29 cellular contexts compared by ENCODE assay signal in the genomic region with DNA sequence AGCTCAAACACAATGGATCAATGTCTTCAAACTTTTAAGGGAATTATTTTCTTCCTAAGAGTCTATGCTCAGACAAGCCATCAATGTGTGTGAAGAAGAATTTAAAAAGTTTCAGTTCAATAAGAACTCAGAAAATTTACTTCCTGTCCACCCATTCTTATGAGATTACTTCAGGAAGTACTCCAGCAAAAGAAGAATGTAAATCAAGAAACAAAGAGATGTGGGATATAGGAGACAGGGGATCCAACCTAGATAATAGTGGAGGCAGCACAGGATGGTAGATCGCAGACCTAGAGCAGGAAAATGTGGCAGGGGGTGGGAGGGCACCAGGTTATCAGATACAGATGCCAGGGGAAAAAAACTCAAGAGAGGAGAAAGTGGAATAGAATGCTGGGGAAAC.
"Had no signal": no experiment of that assay in that cellular context is flagged by ENCODE, and none has a peak within 500 bp of the region (broad histone marks: within the 10 kb centered on the region; RNA-seq: fewer than 3 reads in every experiment).

No MANE protein-coding gene starts in this region.

- H3K27ac Mint-ChIP-seq: stimulated activated effector memory CD8-positive, alpha-beta T cell treated with anti-CD3 and anti-CD28 coated beads, Interleukin-12 subunit alpha, Interleukin-12 subunit beta, amount 100 ng/mL, for 72 hours; stimulated activated memory B cell treated with anti-CD40 and anti-IgM and Interleukin-4, amounts not matched to agents 10 μg/mL and 1 μg/mL and 100 μg/mL, for 72 hours; stimulated activated naive B cell treated with anti-CD40 and anti-IgM and Interleukin-4, amounts not matched to agents 10 μg/mL and 1 μg/mL and 100 μg/mL, for 72 hours; stimulated activated naive CD8-positive, alpha-beta T cell treated with anti-CD3 and anti-CD28 coated beads, Interleukin-15, amount 100 ng/mL, for 72 hours; stimulated activated naive CD8-positive, alpha-beta T cell treated with anti-CD3 and anti-CD28 coated beads, Interleukin-15, Interleukin-2, amounts not matched to agents 100 ng/mL and 50 ng/mL, for 24 hours; type B pancreatic cell had no signal

- H3K4me3 Mint-ChIP-seq: stimulated activated effector memory CD8-positive, alpha-beta T cell treated with anti-CD3 and anti-CD28 coated beads, Interleukin-12 subunit alpha, Interleukin-12 subunit beta, amount 100 ng/mL, for 72 hours; stimulated activated memory B cell treated with anti-CD40 and anti-IgM and Interleukin-4, amounts not matched to agents 10 μg/mL and 1 μg/mL and 100 μg/mL, for 72 hours; stimulated activated naive B cell treated with anti-CD40 and anti-IgM and Interleukin-4, amounts not matched to agents 10 μg/mL and 1 μg/mL and 100 μg/mL, for 72 hours; stimulated activated naive CD8-positive, alpha-beta T cell treated with anti-CD3 and anti-CD28 coated beads, Interleukin-15, amount 100 ng/mL, for 72 hours; stimulated activated naive CD8-positive, alpha-beta T cell treated with anti-CD3 and anti-CD28 coated beads, Interleukin-15, Interleukin-2, amounts not matched to agents 100 ng/mL and 50 ng/mL, for 24 hours; type B pancreatic cell had no signal

- H3K4me1 Mint-ChIP-seq: stimulated activated effector memory CD8-positive, alpha-beta T cell treated with anti-CD3 and anti-CD28 coated beads, Interleukin-12 subunit alpha, Interleukin-12 subunit beta, amount 100 ng/mL, for 72 hours; stimulated activated memory B cell treated with anti-CD40 and anti-IgM and Interleukin-4, amounts not matched to agents 10 μg/mL and 1 μg/mL and 100 μg/mL, for 72 hours; stimulated activated naive B cell treated with anti-CD40 and anti-IgM and Interleukin-4, amounts not matched to agents 10 μg/mL and 1 μg/mL and 100 μg/mL, for 72 hours; stimulated activated naive CD8-positive, alpha-beta T cell treated with anti-CD3 and anti-CD28 coated beads, Interleukin-15, amount 100 ng/mL, for 72 hours had no signal

- H3K9me3 ChIP-seq: testis, thoracic aorta, thyroid gland, uterus, vagina had no signal

- H3K4me3 ChIP-seq: stomach, suprapubic skin, testis, thoracic aorta, thyroid gland, tibial artery, tibial nerve, transverse colon, upper lobe of left lung, upper lobe of right lung, uterus, vagina had no signal

- DNase-seq: stimulated activated CD4-positive, alpha-beta T cell treated with anti-CD3 and anti-CD28 coated beads, Interleukin-2, amount 100 ng/mL, for 48 hours; stimulated activated CD4-positive, alpha-beta T cell treated with anti-CD3 and anti-CD28 coated beads, Interleukin-4, amount 100 ng/mL, for 1 hour; stimulated activated CD4-positive, alpha-beta T cell treated with anti-CD3 and anti-CD28 coated beads, Interleukin-4, amount 100 ng/mL, for 24 hours; stimulated activated CD4-positive, alpha-beta T cell treated with anti-CD3 and anti-CD28 coated beads, Interleukin-4, amount 100 ng/mL, for 4 hours; stimulated activated CD8-positive, alpha-beta memory T cell treated with anti-CD3 and anti-CD28 coated beads, Interleukin-4, amount 100 ng/mL, for 48 hours; stimulated activated naive B cell treated with anti-CD40 and anti-IgM and Interleukin-4, amounts not matched to agents 10 μg/mL and 1 μg/mL and 100 μg/mL, for 72 hours; stimulated activated naive CD4-positive, alpha-beta T cell; stimulated activated naive CD4-positive, alpha-beta T cell treated with Interleukin-2 at 50 U/mL for 16 hours; stimulated activated naive CD8-positive, alpha-beta T cell treated with anti-CD3 and anti-CD28 coated beads, Interleukin-15, amount 100 ng/mL, for 72 hours; stimulated activated naive CD8-positive, alpha-beta T cell treated with anti-CD3 and anti-CD28 coated beads, Interleukin-15, Interleukin-2, amounts not matched to agents 100 U/mL and 50 U/mL, for 24 hours; stomach; substantia nigra; testis; thyroid gland; tibial artery; transverse colon; trophoblast cell; upper lobe of left lung; upper lobe of right lung; uterus had no signal

- H3K27me3 Mint-ChIP-seq: stimulated activated naive CD8-positive, alpha-beta T cell treated with anti-CD3 and anti-CD28 coated beads, Interleukin-15, amount 100 ng/mL, for 72 hours had no signal

- ATAC-seq: stimulated activated effector memory CD8-positive, alpha-beta T cell treated with anti-CD3 and anti-CD28 coated beads, Interleukin-12 subunit alpha, Interleukin-12 subunit beta, amount 100 ng/mL, for 72 hours; stimulated activated memory B cell treated with anti-CD40 and anti-IgM and Interleukin-4, amounts not matched to agents 10 μg/mL and 1 μg/mL and 100 μg/mL, for 72 hours; stimulated activated naive B cell treated with anti-CD40 and anti-IgM and Interleukin-4, amounts not matched to agents 10 μg/mL and 1 μg/mL and 100 μg/mL, for 72 hours; stimulated activated naive CD8-positive, alpha-beta T cell treated with anti-CD3 and anti-CD28 coated beads, Interleukin-15, amount 100 ng/mL, for 72 hours; stimulated activated naive CD8-positive, alpha-beta T cell treated with anti-CD3 and anti-CD28 coated beads, Interleukin-15, Interleukin-2, amounts not matched to agents 100 U/mL and 50 U/mL, for 24 hours; upper lobe of right lung had no signal

- H3K4me1 ChIP-seq: stomach, suprapubic skin, testis, thyroid gland, tibial artery, tibial nerve, transverse colon, upper lobe of left lung, upper lobe of right lung, uterus, vagina had no signal

- H3K27me3 ChIP-seq: stomach, suprapubic skin, testis, thyroid gland, tibial artery, tibial nerve, transverse colon, upper lobe of left lung, upper lobe of right lung, uterus, vagina had no signal

- H3K36me3 ChIP-seq: suprapubic skin, thoracic aorta, transverse colon, upper lobe of left lung, upper lobe of right lung, uterus, vagina had no signal

- FAIRE-seq: urothelium cell line had no signal

- H3K36me3 Mint-ChIP-seq: stimulated activated effector memory CD8-positive, alpha-beta T cell treated with anti-CD3 and anti-CD28 coated beads, Interleukin-12 subunit alpha, Interleukin-12 subunit beta, amount 100 ng/mL, for 72 hours; stimulated activated memory B cell treated with anti-CD40 and anti-IgM and Interleukin-4, amounts not matched to agents 10 μg/mL and 1 μg/mL and 100 μg/mL, for 72 hours had no signal

- H3K27ac ChIP-seq: stomach, suprapubic skin, testis, thoracic aorta, thyroid gland, tibial artery, tibial nerve, transverse colon, upper lobe of left lung, upper lobe of right lung, uterus, vagina had no signal
